Comparison of ENCODE assay signal across 8 cellular contexts in the genomic region with DNA sequence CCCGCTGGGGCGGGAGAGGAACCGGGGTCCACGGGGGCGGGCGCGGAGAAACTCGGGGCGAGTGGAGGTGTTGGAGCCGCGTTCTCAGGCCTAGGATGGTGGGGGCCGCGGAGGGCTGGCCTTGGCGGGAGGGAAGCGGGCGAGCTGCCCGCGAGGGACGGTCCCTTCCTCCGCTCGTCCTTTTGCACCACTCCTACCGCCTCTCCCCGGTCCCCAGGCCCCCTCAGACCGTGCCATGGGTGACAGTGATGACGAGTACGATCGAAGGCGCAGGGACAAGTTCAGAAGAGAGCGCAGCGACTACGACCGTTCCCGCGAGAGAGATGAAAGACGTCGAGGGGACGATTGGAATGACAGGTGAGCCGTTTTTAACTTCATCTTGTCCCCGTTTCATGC. TPM values are rescaled to one million over a fixed set of nuclear protein-coding genes. Genes with fewer than 3 reads are reported as not detected.
DNase-seq lines count a peak whose midpoint lies in the region; ATAC-seq and TF ChIP-seq lines count a peak whose summit lies in the region.

No MANE protein-coding gene starts in this region.

- peaks cover 14% of the 10 kb centered on the region for H3K4me1 Mint-ChIP-seq in Caco-2 (ENCODE audit: low read depth, unreplicated experiment)

- TF ChIP-seq CTCF in Caco-2 (IDR thresholded peaks at IDR 0.05; ENCODE audit: insufficient read depth in 1 of 2, low read depth in 1 of 2, low read length in 1 of 2, severe bottlenecking in 1 of 2, unreplicated experiment in 1 of 2) (no peak), retinal pigment epithelial cell (conservative IDR thresholded peaks at IDR 0.05; ENCODE audit: low read depth, low read length) (no peak)

- peak overlapping the region; percentile 85 for H3K4me3 Mint-ChIP-seq in Caco-2 (ENCODE audit: unreplicated experiment)

- H3K27ac ChIP-seq in HUES6 (ENCODE audit: low read depth, low read length): peak overlapping the region; percentile 93

- DNase-seq in Caco-2 (peak in 1 of 2 experiments; percentile 54), left cardiac atrium (no peak), retinal pigment epithelial cell (ENCODE audit: low read depth) (no peak), MV-4-11 (lab: John Stamatoyannopoulos, UW) (no peak), NCI-H2081 treated with DMSO at 0.1 percent for 48 hours (lab: John Stamatoyannopoulos, UW) (no peak)
- peak; percentile 42 for DNase-seq in activated naive CD4-positive, alpha-beta T cell treated with anti-CD3 and anti-CD28 coated beads, Interleukin-2, amount 50 U/mL, for 16 hours

- peaks cover 1% of the 10 kb centered on the region; the same call in 1 of the 2 replicates for H3K36me3 ChIP-seq in Caco-2 (ENCODE audit: control insufficient read depth, insufficient read depth, low read length)
- H3K36me3 ChIP-seq in HUES6 (ENCODE audit: control insufficient read depth, insufficient read depth, low read length): peaks cover 76% of the 10 kb centered on the region

- H3K9me3 Mint-ChIP-seq in Caco-2 (ENCODE audit: unreplicated experiment): no peaks in the 10 kb centered on the region

- CTCF ChIA-PET in Caco-2 (lab: Charles Lee): interaction anchor here (0.6 to 1.8 kb wide), 9 partner anchors 14 to 301 kb away, joined by 3 to 22 read pairs (median 7); a partner anchor contains a TSS

- POLR2A ChIA-PET in Caco-2 (lab: Charles Lee): interaction anchor here (0.7 to 1.4 kb wide), 15 partner anchors 12 to 447 kb away, joined by 3 to 76 read pairs (median 7); a partner anchor contains a TSS

- H3K9me3 ChIP-seq in Caco-2 (no peaks in the 10 kb centered on the region), HUES6 (ENCODE audit: control insufficient read depth, insufficient read depth, low read depth, low read length) (no peaks in the 10 kb centered on the region)

- H3K4me1 ChIP-seq in Caco-2: peaks cover 10% of the 10 kb centered on the region; the same call in 1 of the 2 replicates
- H3K4me1 ChIP-seq in HUES6 (ENCODE audit: control insufficient read depth, insufficient read depth, low read length): 0 out of 2 replicates have a peak, but pooled peaks cover 6% of the 10 kb centered on the region

- ATAC-seq in GM21367 (IDR thresholded peaks at IDR 0.05; ENCODE audit: unreplicated experiment): peak; percentile 15
- ATAC-seq in left cardiac atrium: peak; percentile 54 to 55

- H3K27me3 Mint-ChIP-seq in Caco-2 (ENCODE audit: insufficient read depth, unreplicated experiment): no peaks in the 10 kb centered on the region

- intact Hi-C loops in Caco-2 (cut with micrococcal nuclease; ENCODE audit: unreplicated experiment): loop anchor here (1.0 kb wide), 1 partner anchor 14 kb away; a partner anchor contains a TSS
- intact Hi-C loops in left cardiac atrium (cut with DNase I): no loop called here

- peaks cover 98% of the 10 kb centered on the region for H3K36me3 Mint-ChIP-seq in Caco-2 (ENCODE audit: insufficient read depth, unreplicated experiment)

- peak overlapping the region; percentile 98 for H3K27ac Mint-ChIP-seq in Caco-2 (ENCODE audit: unreplicated experiment)

- H3K4me3 ChIP-seq in Caco-2 (ENCODE audit: low read depth, low read length) (peak overlapping the region; percentile 81), HUES6 (ENCODE audit: low read depth, low read length) (peak overlapping the region; percentile 74), retinal pigment epithelial cell (ENCODE audit: low read length) (peak overlapping the region; percentile 90)

- H3K9ac ChIP-seq in HUES6 (ENCODE audit: low read length): peak overlapping the region; percentile 94

- H3K27me3 ChIP-seq in Caco-2 (replicated peaks; ENCODE audit: control insufficient read depth, insufficient read depth, low read length) (no peaks in the 10 kb centered on the region), HUES6 (ENCODE audit: control insufficient read depth, insufficient read depth, low read length) (no peaks in the 10 kb centered on the region)

- TSS peak; percentile 51 for BruUV-seq in Caco-2 (replicated peaks; lab: Mats Ljungman, UMichigan)

RNA-seq across cellular contexts. Expression of a gene that starts 0.5 kb away (rescaled TPM):
- total RNA-seq in Caco-2 (2022): 211 and 243 TPM in 2 replicates
- total RNA-seq in left cardiac atrium: 10 to 100 TPM; 65.1 to 87.0 TPM

RNA-seq across cellular contexts. Expression of a gene that starts 8.2 kb away (rescaled TPM):
- 66.6 and 75.5 TPM in 2 replicates for total RNA-seq in Caco-2 (2022)
- total RNA-seq in left cardiac atrium: 10 to 100 TPM; 36.5 to 48.0 TPM

RNA-seq across cellular contexts. Expression of a gene that starts 14.2 kb away (rescaled TPM):
- total RNA-seq in Caco-2 (2022) (4.6 and 5.3 TPM in 2 replicates), left cardiac atrium (1 to 10 TPM; 2.7 to 4.3 TPM)

RNA-seq across cellular contexts. Expression of a gene that starts 20.3 kb away (rescaled TPM):
- total RNA-seq in Caco-2 (2022) (16.5 and 19.0 TPM in 2 replicates), left cardiac atrium (10 to 100 TPM in 1 of 2 donors, 1 to 10 TPM in 1; 8.5 to 30.9 TPM)

RNA-seq across cellular contexts. Expression of a gene that starts 22.8 kb away (rescaled TPM):
- total RNA-seq in Caco-2 (2022) (59.0 and 60.7 TPM in 2 replicates), left cardiac atrium (10 to 100 TPM; 13.4 to 14.7 TPM)
